Comparison of ENCODE assay signal across 1 cellular context in the genomic region with DNA sequence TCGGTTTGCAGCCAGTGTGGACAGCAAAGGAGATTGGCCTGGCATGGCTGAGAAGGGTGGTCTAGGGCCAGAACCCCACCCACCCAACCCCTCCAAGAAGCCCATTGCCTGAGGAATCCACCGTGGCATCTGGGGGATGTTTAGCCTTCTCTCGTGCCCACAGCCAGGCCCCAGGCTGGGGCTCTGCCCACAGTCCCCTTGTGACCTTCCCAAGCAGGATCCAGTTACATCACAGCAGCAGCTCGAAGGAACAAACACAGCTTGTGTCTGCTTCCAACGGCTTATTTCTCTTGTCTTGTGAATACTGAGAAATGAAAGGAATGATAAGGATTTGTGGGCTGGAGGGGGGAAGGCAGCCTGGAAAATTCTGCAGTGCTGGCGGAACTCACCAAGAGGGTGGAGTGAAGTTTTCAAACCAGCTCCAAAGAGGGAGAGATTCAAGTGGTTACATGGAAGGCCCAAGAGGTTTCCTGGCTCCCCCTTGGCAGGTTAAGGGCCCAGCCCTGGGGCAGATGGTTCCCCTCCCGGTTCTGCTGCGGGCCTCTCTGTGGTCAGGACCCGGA.
A peak's percentile ranks its signal among the peaks of the same experiment; 100 is the strongest.
TF ChIP-seq lines count a peak whose summit lies in the region.

No MANE protein-coding gene starts in this region.

TF ChIP-seq in HepG2, 621 proteins besides CTCF, POLR2A, EP300 and RAD21 (continued from another document):
- TF ChIP-seq, protein P1, sequence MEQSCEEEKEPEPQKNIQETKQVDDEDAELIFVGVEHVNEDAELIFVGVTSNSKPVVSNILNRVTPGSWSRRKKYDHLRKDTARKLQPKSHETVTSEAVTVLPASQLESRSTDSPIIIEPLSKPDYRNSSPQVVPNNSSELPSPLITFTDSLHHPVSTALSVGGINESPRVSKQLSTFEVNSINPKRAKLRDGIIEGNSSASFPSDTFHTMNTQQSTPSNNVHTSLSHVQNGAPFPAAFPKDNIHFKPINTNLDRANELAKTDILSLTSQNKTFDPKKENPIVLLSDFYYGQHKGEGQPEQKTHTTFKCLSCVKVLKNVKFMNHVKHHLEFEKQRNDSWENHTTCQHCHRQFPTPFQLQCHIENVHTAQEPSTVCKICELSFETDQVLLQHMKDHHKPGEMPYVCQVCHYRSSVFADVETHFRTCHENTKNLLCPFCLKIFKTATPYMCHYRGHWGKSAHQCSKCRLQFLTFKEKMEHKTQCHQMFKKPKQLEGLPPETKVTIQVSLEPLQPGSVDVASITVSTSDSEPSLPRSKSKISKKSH (CRISPR knock-in tag; IDR thresholded peaks at IDR 0.05; ENCODE audit: borderline replicate concordance) = no peak
- TF ChIP-seq, protein P2, sequence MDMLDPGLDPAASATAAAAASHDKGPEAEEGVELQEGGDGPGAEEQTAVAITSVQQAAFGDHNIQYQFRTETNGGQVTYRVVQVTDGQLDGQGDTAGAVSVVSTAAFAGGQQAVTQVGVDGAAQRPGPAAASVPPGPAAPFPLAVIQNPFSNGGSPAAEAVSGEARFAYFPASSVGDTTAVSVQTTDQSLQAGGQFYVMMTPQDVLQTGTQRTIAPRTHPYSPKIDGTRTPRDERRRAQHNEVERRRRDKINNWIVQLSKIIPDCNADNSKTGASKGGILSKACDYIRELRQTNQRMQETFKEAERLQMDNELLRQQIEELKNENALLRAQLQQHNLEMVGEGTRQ (IDR thresholded peaks at IDR 0.05; ENCODE audit: low read depth, low read length) = no peak
- TF ChIP-seq, protein P2 (CRISPR knock-in tag; IDR thresholded peaks at IDR 0.05; ENCODE audit: borderline replicate concordance) = no peak
- TF ChIP-seq, protein P3, sequence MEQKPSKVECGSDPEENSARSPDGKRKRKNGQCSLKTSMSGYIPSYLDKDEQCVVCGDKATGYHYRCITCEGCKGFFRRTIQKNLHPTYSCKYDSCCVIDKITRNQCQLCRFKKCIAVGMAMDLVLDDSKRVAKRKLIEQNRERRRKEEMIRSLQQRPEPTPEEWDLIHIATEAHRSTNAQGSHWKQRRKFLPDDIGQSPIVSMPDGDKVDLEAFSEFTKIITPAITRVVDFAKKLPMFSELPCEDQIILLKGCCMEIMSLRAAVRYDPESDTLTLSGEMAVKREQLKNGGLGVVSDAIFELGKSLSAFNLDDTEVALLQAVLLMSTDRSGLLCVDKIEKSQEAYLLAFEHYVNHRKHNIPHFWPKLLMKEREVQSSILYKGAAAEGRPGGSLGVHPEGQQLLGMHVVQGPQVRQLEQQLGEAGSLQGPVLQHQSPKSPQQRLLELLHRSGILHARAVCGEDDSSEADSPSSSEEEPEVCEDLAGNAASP (CRISPR knock-in tag; IDR thresholded peaks at IDR 0.05; ENCODE audit: borderline replicate concordance) = peak; percentile 60; the same call in 1 of the 2 replicates
